Comparison of ENCODE assay signal across 1 cellular context in genomic region chr19:2248136-2249009, GRCh38.
TF ChIP-seq lines count a peak whose summit lies in the region.

No MANE protein-coding gene starts in this region.

TF ChIP-seq in IMR-90, 13 proteins besides CTCF, POLR2A, EP300 and RAD21:
- TF ChIP-seq CHD1 (IDR thresholded peaks at IDR 0.05; ENCODE audit: low read depth, low read length) (no peak), ELK1 (IDR thresholded peaks at IDR 0.05; ENCODE audit: borderline replicate concordance, low read depth, low read length) (no peak), BHLHE40 (IDR thresholded peaks at IDR 0.05; ENCODE audit: low read depth, low read length) (no peak), USF2 (IDR thresholded peaks at IDR 0.05; ENCODE audit: low read depth, low read length) (no peak), RFX5 (IDR thresholded peaks at IDR 0.05; ENCODE audit: low read depth, low read length) (no peak), FOS (IDR thresholded peaks at IDR 0.05; ENCODE audit: low read depth, low read length) (no peak), RCOR1 (IDR thresholded peaks at IDR 0.05; ENCODE audit: insufficient replicate concordance, low read length) (no peak), MAFK (IDR thresholded peaks at IDR 0.05; ENCODE audit: low read depth, low read length) (no peak), SMC3 (IDR thresholded peaks at IDR 0.05; ENCODE audit: low read depth, low read length) (no peak), CEBPB (IDR thresholded peaks at IDR 0.05; ENCODE audit: low read depth, low read length) (no peak), NFE2L2 (IDR thresholded peaks at IDR 0.05; ENCODE audit: low read depth, low read length) (no peak), MXI1 (IDR thresholded peaks at IDR 0.05; ENCODE audit: borderline replicate concordance, low read depth, low read length) (no peak), MAZ (IDR thresholded peaks at IDR 0.05; ENCODE audit: borderline replicate concordance, low read depth, low read length) (no peak)
